ENCODE assay signal across 11 cellular contexts in genomic region chr3:46955801-46956259, GRCh38. TPM values are rescaled to one million over a fixed set of nuclear protein-coding genes. Genes with fewer than 3 reads are reported as not detected.
DNase-seq lines count a peak whose midpoint lies in the region; ATAC-seq, FAIRE-seq and TF ChIP-seq lines count a peak whose summit lies in the region.
"Had no signal": no experiment of that assay in that cellular context is flagged by ENCODE, and none has a peak within 500 bp of the region (broad histone marks: within the 10 kb centered on the region; RNA-seq: fewer than 3 reads in every experiment).

No MANE protein-coding gene starts in this region.

- H3K79me2 ChIP-seq in K562 (ENCODE audit: control insufficient read depth, insufficient read depth, low read length) = peaks cover 97% of the 10 kb centered on the region

- no peaks in the 10 kb centered on the region for H3K9me3 Mint-ChIP-seq in activated CD4-positive, alpha-beta T cell treated with anti-CD3 and anti-CD28 coated beads for 36 hours (ENCODE audit: low read depth)

- H3K27ac ChIP-seq in KOPT-K1 (ENCODE audit: low read depth, low read length, poor library complexity, severe bottlenecking) (peak overlapping the region; percentile 96), K562 (ENCODE audit: extremely low read depth, low read depth, low read length) (peak overlapping the region; percentile 20; the same call in 2 of the 3 replicates), spleen (peak overlapping the region in 7 of 8 donors; percentile 24 to 81 (median 45))

- CTCF ChIA-PET in activated CD4-positive, alpha-beta T cell treated with anti-CD3 and anti-CD28 coated beads for 36 hours (lab: Charles Lee) = interaction anchor here (0.8 kb wide), 1 partner anchor 13 kb away, joined by 3 read pairs; no protein-coding TSS in a partner anchor
- CTCF ChIA-PET in K562 (lab: Yijun Ruan, JAX; ENCODE audit: low intra/inter-chr PET ratio) = no interaction called here

- no peak overlapping the region for H2AFZ ChIP-seq in K562 (ENCODE audit: low read depth, low read length)

- peaks cover 15% of the 10 kb centered on the region for H3K9me1 ChIP-seq in K562 (ENCODE audit: control insufficient read depth, insufficient read depth, low read length)

- H3K4me1 Mint-ChIP-seq in activated CD4-positive, alpha-beta T cell treated with anti-CD3 and anti-CD28 coated beads for 36 hours = peaks cover 87% of the 10 kb centered on the region

- TF ChIP-seq RAD21 in K562 (CRISPR knock-in tag; conservative IDR thresholded peaks at IDR 0.05 in 1 of 2, IDR thresholded peaks at IDR 0.05 in 1 of 2) = no peak

- peak overlapping the region; percentile 6 to 73; a peak in 1 of 4 replicates for H3K9ac ChIP-seq in K562 (ENCODE audit: insufficient read depth in 1 of 2, low read depth in 2 of 2, low read length in 2 of 2)

- no peak for TF ChIP-seq CTCF in K562 (IDR thresholded peaks at IDR 0.05 in 2 of 3, conservative IDR thresholded peaks at IDR 0.05 in 1 of 3; ENCODE audit: insufficient read depth in 2 of 3, low read depth in 1 of 3, low read length in 3 of 3)
- no peak for TF ChIP-seq CTCF in spleen (IDR thresholded peaks at IDR 0.05 in 8 of 11, conservative IDR thresholded peaks at IDR 0.05 in 3 of 11)

- H3K36me3 ChIP-seq in KOPT-K1 (ENCODE audit: insufficient read depth, low read length) (peaks cover 9% of the 10 kb centered on the region; the same call in 1 of the 2 replicates), K562 (ENCODE audit: control insufficient read depth, insufficient read depth, low read length) (peaks cover 54% of the 10 kb centered on the region; the same call in 2 of the 3 replicates), spleen (peaks cover 0 to 5% (median 0%) of the 10 kb centered on the region in 6 donors)

- TF ChIP-seq POLR2A in K562 (conservative IDR thresholded peaks at IDR 0.05) = no peak
- TF ChIP-seq POLR2A in spleen (IDR thresholded peaks at IDR 0.05) = no peak

- ATAC-seq in activated CD4-positive, alpha-beta T cell treated with anti-CD3 and anti-CD28 coated beads for 36 hours = peak; percentile 14
- peak; percentile 13 for ATAC-seq in K562

- WGBS in K562 (ENCODE audit: insufficient coverage, low coverage, missing lambda C conversion rate) = 34% methylated on average over 3 of the region's 3 CpGs
- 46 to 76% (median 58%) methylated on average over 3 of the region's 3 CpGs for WGBS in spleen, 5 donors

- no peak overlapping the region for H3K4me3 Mint-ChIP-seq in activated CD4-positive, alpha-beta T cell treated with anti-CD3 and anti-CD28 coated beads for 36 hours

- no peak for FAIRE-seq in K562 (lab: Jason Lieb, UNC)
- FAIRE-seq: bronchial epithelial cell, G401.6 had no signal

- H3K27me3 Mint-ChIP-seq in activated CD4-positive, alpha-beta T cell treated with anti-CD3 and anti-CD28 coated beads for 36 hours = no peaks in the 10 kb centered on the region

- peaks cover 23% of the 10 kb centered on the region for H3K36me3 Mint-ChIP-seq in activated CD4-positive, alpha-beta T cell treated with anti-CD3 and anti-CD28 coated beads for 36 hours (ENCODE audit: low read depth)

- H3K4me1 ChIP-seq in K562 (replicated peaks in 1 of 2; ENCODE audit: control insufficient read depth in 2 of 2, insufficient read depth in 2 of 2, low read length in 2 of 2) (peaks cover 41 to 67% of the 10 kb centered on the region in 2 experiments), spleen (peaks cover 61 to 100% (median 92%) of the 10 kb centered on the region in 6 donors)

- POLR2A ChIA-PET in activated CD4-positive, alpha-beta T cell treated with anti-CD3 and anti-CD28 coated beads for 36 hours (lab: Charles Lee) = no interaction called here
- POLR2A ChIA-PET in K562 (lab: Yijun Ruan, JAX) = interaction anchor here (0.8 to 5.7 kb wide), 8 partner anchors 8 to 43 kb away, joined by 3 to 55 read pairs (median 5); no protein-coding TSS in a partner anchor

- H3K9me3 ChIP-seq in KOPT-K1 (ENCODE audit: insufficient read depth, low read length, poor library complexity, severe bottlenecking) (no peaks in the 10 kb centered on the region), K562 (replicated peaks; ENCODE audit: control insufficient read depth, insufficient read depth, low read depth, low read length) (no peaks in the 10 kb centered on the region), spleen (no peaks in the 10 kb centered on the region)

- H3K4me3 ChIP-seq in K562 (no peak overlapping the region), spleen (no peak overlapping the region)

- H3K4me2 ChIP-seq in K562 (ENCODE audit: insufficient read depth, low read length) = no peak overlapping the region

- peaks cover 78% of the 10 kb centered on the region for H4K20me1 ChIP-seq in K562 (replicated peaks; ENCODE audit: control insufficient read depth, insufficient read depth, low read length)

- in situ Hi-C loops in K562 (cut with MboI) = no loop called here

- peak overlapping the region; percentile 87 for H3K27ac Mint-ChIP-seq in activated CD4-positive, alpha-beta T cell treated with anti-CD3 and anti-CD28 coated beads for 36 hours

- no peak for TF ChIP-seq EP300 in K562 (IDR thresholded peaks at IDR 0.05; ENCODE audit: low read length)

- DNase-seq in activated CD4-positive, alpha-beta T cell treated with anti-CD3 and anti-CD28 coated beads for 36 hours = no peak
- DNase-seq in activated CD4-positive, alpha-beta T cell treated with anti-CD3 and anti-CD28 coated beads, Interleukin-2, amount 50 U/mL, for 1 hour = no peak
- DNase-seq in K562 (ENCODE audit: extremely low read depth in 1 of 4, low spot score in 3 of 4) (no peak), spleen (peak; percentile 32), amygdala (lab: John Stamatoyannopoulos, UW) (no peak), HuH-7.5 (ENCODE audit: low spot score) (no peak), epidermal melanocyte (ENCODE audit: insufficient read length, low spot score) (no peak)
- DNase-seq: NCI-H1930 had no signal

- BruUV-seq in K562 (replicated peaks; lab: Mats Ljungman, UMichigan) = no TSS peak

- H3K27me3 ChIP-seq in K562 (ENCODE audit: control insufficient read depth in 2 of 2, insufficient read depth in 2 of 2, low read length in 2 of 2) (no peaks in the 10 kb centered on the region), spleen (replicated peaks in 1 of 7) (no peaks in the 10 kb centered on the region)

- intact Hi-C loops in activated CD4-positive, alpha-beta T cell treated with anti-CD3 and anti-CD28 coated beads for 36 hours (cut with DNase I, micrococcal nuclease) = no loop called here
- intact Hi-C loops in K562 (cut with micrococcal nuclease) (no loop called here), spleen (cut with DNase I; ENCODE audit: low total_unique reads) (no loop called here)

RNA-seq across cellular contexts. Expression of gene CCDC12, which starts 20.7 kb away (rescaled TPM):
- 10 to 100 TPM; 45.4 to 47.8 TPM for total RNA-seq in activated CD4-positive, alpha-beta T cell treated with anti-CD3 and anti-CD28 coated beads for 36 hours
- total RNA-seq in K562 (2011; cell fraction: chromatin; rRNA removed; ENCODE audit: low replicate concordance) = 140 and 232 TPM in 2 replicates
- 143 and 148 TPM in 2 replicates for total RNA-seq in K562 (2011; cell fraction: nucleolus; rRNA removed)
- total RNA-seq in K562 (2011; cell fraction: nucleoplasm; rRNA removed) = 188 and 262 TPM in 2 replicates
- total RNA-seq in K562 (2014; rRNA removed) (99.0 and 101 TPM in 2 replicates), K562 (2014; rRNA removed; fragmentation: Illumina TruSeq; extraction: Trizol) (44.4 and 63.0 TPM in 2 replicates), K562 (2015; rRNA removed; fragmentation: Illumina TruSeq; extraction: Trizol) (104 and 115 TPM in 2 replicates), K562 (2021) (75.2 and 86.9 TPM in 2 replicates), spleen (10 to 100 TPM; 36.5 to 71.4 (median 54.7) TPM)
- polyA plus RNA-seq in K562 (2011; rRNA removed) (47.8 and 54.0 TPM in 2 replicates), K562 (2014; fragmentation: Illumina TruSeq; extraction: Trizol) (105 and 127 TPM in 2 replicates), K562 (2014; fragmentation: Nextera tagmentation; extraction: Ambion mirVana) (10 to 100 TPM in 1 of 2 experiments, 1 to 10 TPM in 1; 8.9 to 20.9 TPM), K562 (2014; rRNA removed) (100 and 201 TPM in 2 replicates), spleen (100 to 1,000 TPM in 2 of 3 donors, 10 to 100 TPM in 1; 93.5 to 124 (median 105) TPM)
- polyA plus RNA-seq in K562 (2011; cell fraction: cytosol; rRNA removed) = 53.0 and 53.5 TPM in 2 replicates
- 82.0 and 85.3 TPM in 2 replicates for polyA plus RNA-seq in K562 (2011; cell fraction: nucleus; rRNA removed)
- 77.1 and 114 TPM in 2 replicates for polyA plus RNA-seq in K562 (2012)
- polyA minus RNA-seq in K562 (2011; rRNA and poly(A)+ RNA removed) = 50.3 and 53.4 TPM in 2 replicates
- polyA minus RNA-seq in K562 (2011; cell fraction: cytosol; rRNA and poly(A)+ RNA removed) = 17.4 and 21.1 TPM in 2 replicates
- 81.3 and 87.3 TPM in 2 replicates for polyA minus RNA-seq in K562 (2011; cell fraction: nucleus; rRNA and poly(A)+ RNA removed)

RNA-seq across cellular contexts. Expression of gene NBEAL2, which starts 23.6 kb away (rescaled TPM):
- total RNA-seq in activated CD4-positive, alpha-beta T cell treated with anti-CD3 and anti-CD28 coated beads for 36 hours = 10 to 100 TPM; 83.4 to 84.9 TPM
- total RNA-seq in K562 (2011; cell fraction: chromatin; rRNA removed; ENCODE audit: low replicate concordance) = 322 and 1,090 TPM in 2 replicates
- 555 and 597 TPM in 2 replicates for total RNA-seq in K562 (2011; cell fraction: nucleolus; rRNA removed)
- total RNA-seq in K562 (2011; cell fraction: nucleoplasm; rRNA removed) = 365 and 370 TPM in 2 replicates
- total RNA-seq in K562 (2014; rRNA removed) (41.3 and 45.2 TPM in 2 replicates), K562 (2014; rRNA removed; fragmentation: Illumina TruSeq; extraction: Trizol) (12.3 and 16.0 TPM in 2 replicates), K562 (2015; rRNA removed; fragmentation: Illumina TruSeq; extraction: Trizol) (23.7 and 23.9 TPM in 2 replicates), K562 (2021) (89.3 and 114 TPM in 2 replicates), spleen (100 to 1,000 TPM; 101 to 271 (median 162) TPM)
- polyA plus RNA-seq in K562 (2011; rRNA removed) (29.6 and 50.4 TPM in 2 replicates), K562 (2014; fragmentation: Illumina TruSeq; extraction: Trizol) (46.4 and 62.1 TPM in 2 replicates), K562 (2014; fragmentation: Nextera tagmentation; extraction: Ambion mirVana) (under 1 TPM; 0.06 to 0.24 TPM), K562 (2014; rRNA removed) (67.5 and 85.5 TPM in 2 replicates), spleen (100 to 1,000 TPM in 2 of 3 donors, 10 to 100 TPM in 1; 44.0 to 126 (median 119) TPM)
- 25.6 and 45.5 TPM in 2 replicates for polyA plus RNA-seq in K562 (2011; cell fraction: cytosol; rRNA removed)
- 557 and 843 TPM in 2 replicates for polyA plus RNA-seq in K562 (2011; cell fraction: nucleus; rRNA removed)
- polyA plus RNA-seq in K562 (2012) = 66.4 and 174 TPM in 2 replicates
- polyA minus RNA-seq in K562 (2011; rRNA and poly(A)+ RNA removed) = 8.6 and 16.8 TPM in 2 replicates
- 23.5 and 26.4 TPM in 2 replicates for polyA minus RNA-seq in K562 (2011; cell fraction: cytosol; rRNA and poly(A)+ RNA removed)
- 104 and 118 TPM in 2 replicates for polyA minus RNA-seq in K562 (2011; cell fraction: nucleus; rRNA and poly(A)+ RNA removed)

Comparison
In these comparisons a context has a peak if more than half of its experiments do, and no peak if none do; other contexts are left out.
1. H3K27ac ChIP-seq: peak in every context shown above with its lines; median percentile 96 in KOPT-K1; 45 in spleen; 20 in K562.